Comparison of ENCODE assay signal across 17 cellular contexts in the genomic region with DNA sequence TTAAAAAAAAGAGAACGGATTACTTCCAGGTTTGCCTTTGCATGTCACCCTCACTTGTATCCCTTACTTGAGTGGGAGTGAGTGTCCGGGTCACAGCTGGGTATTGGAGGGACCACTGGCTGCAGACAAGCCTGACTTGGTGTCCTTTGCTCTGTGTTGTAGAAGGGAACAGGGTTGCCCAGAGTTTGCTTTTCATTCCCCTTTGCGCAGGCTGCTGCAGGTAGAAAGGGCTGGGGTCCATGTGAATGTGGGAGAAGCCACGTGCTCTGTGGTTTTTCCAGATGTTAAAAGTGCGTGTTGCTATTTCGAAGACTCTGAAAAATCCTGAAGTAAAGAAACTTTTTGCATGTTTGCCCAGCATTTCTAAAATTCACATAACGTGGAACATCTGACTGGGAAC. TPM values are rescaled to one million over a fixed set of nuclear protein-coding genes. Genes with fewer than 3 reads are reported as not detected.
DNase-seq lines count a peak whose midpoint lies in the region; ATAC-seq and TF ChIP-seq lines count a peak whose summit lies in the region.
"Had no signal": no experiment of that assay in that cellular context is flagged by ENCODE, and none has a peak within 500 bp of the region (broad histone marks: within the 10 kb centered on the region; RNA-seq: fewer than 3 reads in every experiment).

No MANE protein-coding gene starts in this region.

- H3K4me1 ChIP-seq in SJSA1 (replicated peaks): peaks cover 67% of the 10 kb centered on the region
- H3K4me1 ChIP-seq in osteoblast (ENCODE audit: insufficient read depth, low read length): peaks cover 44% of the 10 kb centered on the region

- no peak overlapping the region for H3K27ac Mint-ChIP-seq in glutamatergic neuron (ENCODE audit: unreplicated experiment)
- H3K27ac Mint-ChIP-seq: activated CD8-positive, alpha-beta memory T cell treated with anti-CD3 and anti-CD28 coated beads, Interleukin-2, amount 10 ng/mL, durations not matched to agents 7 days and 5 days; naive B cell had no signal

- peaks cover 100% of the 10 kb centered on the region for H3K79me2 ChIP-seq in osteoblast (ENCODE audit: insufficient read depth, low read length)

- H3K27ac ChIP-seq in SJSA1 (peak overlapping the region; percentile 94), osteoblast (ENCODE audit: low read depth, low read length) (peak overlapping the region; percentile 96)
- H3K27ac ChIP-seq: suprapubic skin had no signal

- H3K27me3 Mint-ChIP-seq in glutamatergic neuron (ENCODE audit: unreplicated experiment): peaks cover 11% of the 10 kb centered on the region
- H3K27me3 Mint-ChIP-seq: activated CD8-positive, alpha-beta memory T cell treated with anti-CD3 and anti-CD28 coated beads, Interleukin-2, amount 10 ng/mL, durations not matched to agents 7 days and 5 days had no signal

- H3K36me3 ChIP-seq in SJSA1: peaks cover 6% of the 10 kb centered on the region; the same call in 1 of the 2 replicates
- peaks cover 4% of the 10 kb centered on the region for H3K36me3 ChIP-seq in osteoblast (ENCODE audit: insufficient read depth, low read length)
- H3K36me3 ChIP-seq: esophagus squamous epithelium, suprapubic skin had no signal

- H3K27me3 ChIP-seq in SJSA1 (replicated peaks) (no peaks in the 10 kb centered on the region), osteoblast (ENCODE audit: insufficient read depth, low read length) (no peaks in the 10 kb centered on the region)
- H3K27me3 ChIP-seq: suprapubic skin had no signal

- no peak for TF ChIP-seq CTCF in AG10803 (conservative IDR thresholded peaks at IDR 0.05; ENCODE audit: low read length)
- TF ChIP-seq CTCF in glutamatergic neuron (IDR thresholded peaks at IDR 0.05; ENCODE audit: partially characterized antibody, unreplicated experiment): no peak
- no peak for TF ChIP-seq CTCF in osteoblast (IDR thresholded peaks at IDR 0.05; ENCODE audit: extremely low read depth, low read depth, low read length)

- H3K4me1 Mint-ChIP-seq in glutamatergic neuron (ENCODE audit: low read depth, unreplicated experiment): peaks cover 11% of the 10 kb centered on the region
- H3K4me1 Mint-ChIP-seq: activated CD8-positive, alpha-beta memory T cell treated with anti-CD3 and anti-CD28 coated beads, Interleukin-2, amount 10 ng/mL, durations not matched to agents 7 days and 5 days; naive B cell had no signal

- no peak overlapping the region for H2AFZ ChIP-seq in osteoblast (ENCODE audit: low read length)

- H3K9me3 ChIP-seq in SJSA1 (replicated peaks) (no peaks in the 10 kb centered on the region), osteoblast (ENCODE audit: low read depth, low read length) (no peaks in the 10 kb centered on the region)
- H3K9me3 ChIP-seq: esophagus squamous epithelium, suprapubic skin had no signal

- no peaks in the 10 kb centered on the region for H3K36me3 Mint-ChIP-seq in glutamatergic neuron (ENCODE audit: unreplicated experiment)
- H3K36me3 Mint-ChIP-seq: activated CD8-positive, alpha-beta memory T cell treated with anti-CD3 and anti-CD28 coated beads, Interleukin-2, amount 10 ng/mL, durations not matched to agents 7 days and 5 days; naive B cell had no signal

- intact Hi-C loops in left colon (cut with DNase I, micrococcal nuclease): no loop called here

- no peak overlapping the region for H3K4me3 ChIP-seq in AG10803 (ENCODE audit: low read length)
- no peak overlapping the region for H3K4me3 ChIP-seq in SJSA1
- no peak overlapping the region for H3K4me3 ChIP-seq in osteoblast (ENCODE audit: insufficient read depth, low read length)
- H3K4me3 ChIP-seq: esophagus squamous epithelium, suprapubic skin had no signal

- peaks cover 22% of the 10 kb centered on the region for H4K20me1 ChIP-seq in osteoblast (ENCODE audit: insufficient read depth, low read length)

- peaks cover 6% of the 10 kb centered on the region for H3K9me3 Mint-ChIP-seq in glutamatergic neuron (ENCODE audit: unreplicated experiment)

- peak; percentile 56 for DNase-seq in AG10803 (ENCODE audit: low read depth)
- DNase-seq in SJSA1 (ENCODE audit: low read depth in 1 of 2, low spot score in 2 of 2): no peak
- peak; percentile 5 for DNase-seq in glutamatergic neuron
- DNase-seq in osteoblast (ENCODE audit: insufficient read length, low spot score, missing footprints): no peak
- no peak for DNase-seq in left colon
- DNase-seq in glomerular visceral epithelial cell (ENCODE audit: extremely low spot score): no peak
- DNase-seq: activated CD8-positive, alpha-beta memory T cell treated with anti-CD3 and anti-CD28 coated beads, Interleukin-2, amount 10 ng/mL, durations not matched to agents 7 days and 5 days; DMS79 treated with DMSO at 0.1 percent for 48 hours; esophagus squamous epithelium; KG1; naive B cell; NCI-H1694; NCI-H446 had no signal

- no peak overlapping the region for H3K4me3 Mint-ChIP-seq in glutamatergic neuron (ENCODE audit: unreplicated experiment)
- H3K4me3 Mint-ChIP-seq: activated CD8-positive, alpha-beta memory T cell treated with anti-CD3 and anti-CD28 coated beads, Interleukin-2, amount 10 ng/mL, durations not matched to agents 7 days and 5 days; naive B cell had no signal

- ATAC-seq in left colon (no peak), HG03045 (IDR thresholded peaks at IDR 0.05; ENCODE audit: unreplicated experiment) (no peak), HG03175 (IDR thresholded peaks at IDR 0.05; ENCODE audit: unreplicated experiment) (no peak)
- ATAC-seq: activated CD8-positive, alpha-beta memory T cell treated with anti-CD3 and anti-CD28 coated beads, Interleukin-2, amount 10 ng/mL, durations not matched to agents 7 days and 5 days had no signal

- no peak overlapping the region for H3K4me2 ChIP-seq in osteoblast (ENCODE audit: insufficient read depth, low read length)

RNA-seq across cellular contexts. Expression of a gene that starts 28.8 kb away (rescaled TPM):
- 8.8 and 20.0 TPM in 2 replicates for total RNA-seq in SJSA1 (2014; rRNA removed; shearing (Covaris generic))
- total RNA-seq in glutamatergic neuron (ENCODE audit: unreplicated experiment): 3.9 TPM
- total RNA-seq in osteoblast: 3.8 and 10.1 TPM in 2 replicates
- 1 to 10 TPM; 1.4 to 4.0 TPM for total RNA-seq in left colon
- total RNA-seq: lung microvascular endothelial cell had no signal

Comparison
In these comparisons a context has a peak if more than half of its experiments do, and no peak if none do; other contexts are left out.
1. DNase-seq: peak in AG10803 (single experiment) and glutamatergic neuron (single experiment); none in SJSA1 (0 of 2), osteoblast (single experiment), left colon (0 of 2) and glomerular visceral epithelial cell (single experiment).